11 cellular contexts compared by ENCODE assay signal in the genomic region with DNA sequence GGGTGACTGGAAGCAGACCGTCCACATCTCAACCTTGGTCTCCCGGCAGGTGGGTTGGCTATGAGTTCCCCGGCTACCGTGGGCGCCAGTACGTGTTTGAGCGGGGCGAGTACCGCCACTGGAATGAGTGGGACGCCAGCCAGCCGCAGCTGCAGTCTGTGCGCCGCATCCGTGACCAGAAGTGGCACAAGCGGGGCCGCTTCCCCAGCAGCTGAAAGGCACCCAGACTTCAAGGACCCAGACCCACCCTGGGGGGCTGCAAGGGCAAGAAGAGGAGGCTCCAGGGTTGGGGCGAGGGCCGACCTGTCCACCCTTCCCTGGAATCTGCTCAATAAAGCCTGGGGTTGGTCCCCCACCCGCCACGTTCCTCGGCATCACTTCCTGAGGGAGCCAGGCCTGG. TPM values are rescaled to one million over a fixed set of nuclear protein-coding genes. Genes with fewer than 3 reads are reported as not detected.
"Had no signal": no experiment of that assay in that cellular context is flagged by ENCODE, and none has a peak within 500 bp of the region (broad histone marks: within the 10 kb centered on the region; RNA-seq: fewer than 3 reads in every experiment).

No MANE protein-coding gene starts in this region.

- FAIRE-seq: HTR-8/SVneo had no signal

- H3K9me3 Mint-ChIP-seq: IgD-negative memory B cell had no signal

- H3K9me3 ChIP-seq: HAP-1 had no signal

- DNase-seq: GOT3, H7, HFFc6, KBM-7 had no signal

- H3K4me1 Mint-ChIP-seq: IgD-negative memory B cell had no signal

- H3K27ac ChIP-seq: KMS-11 had no signal

- H3K36me3 Mint-ChIP-seq: IgD-negative memory B cell had no signal

- H3K4me3 Mint-ChIP-seq: HFFc6 had no signal

- H3K27ac Mint-ChIP-seq: HFFc6, IgD-negative memory B cell had no signal

- H3K4me3 ChIP-seq: HAP-1 had no signal

- H3K9ac ChIP-seq: KMS-11 had no signal

- H3K4me1 ChIP-seq: HAP-1 had no signal

- ATAC-seq: HCT116 had no signal

- H3K4me2 ChIP-seq: KMS-11 had no signal

- H3K36me3 ChIP-seq: HAP-1 had no signal

RNA-seq across cellular contexts. Expression of gene CRYBB3, which starts 7.3 kb away (rescaled TPM):
- total RNA-seq: H4, HFFc6 had no signal
- polyA plus RNA-seq: IgD-negative memory B cell had no signal

RNA-seq across cellular contexts. Expression of gene CRYBB2, which starts 12.4 kb away (rescaled TPM):
- total RNA-seq: HT-29 had no signal
- polyA plus RNA-seq: IgD-negative memory B cell had no signal
